7 cellular contexts compared by ENCODE assay signal in genomic region chr2:171819453-171819852, GRCh38.
"Had no signal": no experiment of that assay in that cellular context is flagged by ENCODE, and none has a peak within 500 bp of the region (broad histone marks: within the 10 kb centered on the region; RNA-seq: fewer than 3 reads in every experiment).

No MANE protein-coding gene starts in this region.

- ATAC-seq: HepG2 had no signal

- DNase-seq: IMR-90, KBM-7, KG1 had no signal

- H3K27ac ChIP-seq: HL-60 had no signal

- FAIRE-seq: HepG2, HTR-8/SVneo had no signal

- H3K4me3 Mint-ChIP-seq: IgD-negative memory B cell had no signal

- H3K4me1 Mint-ChIP-seq: IgD-negative memory B cell had no signal

- H3K9me3 Mint-ChIP-seq: IgD-negative memory B cell had no signal

- H3K27ac Mint-ChIP-seq: IgD-negative memory B cell had no signal

- H3K27me3 Mint-ChIP-seq: IgD-negative memory B cell had no signal
